Comparison of ENCODE assay signal across 1 cellular context in the genomic region with DNA sequence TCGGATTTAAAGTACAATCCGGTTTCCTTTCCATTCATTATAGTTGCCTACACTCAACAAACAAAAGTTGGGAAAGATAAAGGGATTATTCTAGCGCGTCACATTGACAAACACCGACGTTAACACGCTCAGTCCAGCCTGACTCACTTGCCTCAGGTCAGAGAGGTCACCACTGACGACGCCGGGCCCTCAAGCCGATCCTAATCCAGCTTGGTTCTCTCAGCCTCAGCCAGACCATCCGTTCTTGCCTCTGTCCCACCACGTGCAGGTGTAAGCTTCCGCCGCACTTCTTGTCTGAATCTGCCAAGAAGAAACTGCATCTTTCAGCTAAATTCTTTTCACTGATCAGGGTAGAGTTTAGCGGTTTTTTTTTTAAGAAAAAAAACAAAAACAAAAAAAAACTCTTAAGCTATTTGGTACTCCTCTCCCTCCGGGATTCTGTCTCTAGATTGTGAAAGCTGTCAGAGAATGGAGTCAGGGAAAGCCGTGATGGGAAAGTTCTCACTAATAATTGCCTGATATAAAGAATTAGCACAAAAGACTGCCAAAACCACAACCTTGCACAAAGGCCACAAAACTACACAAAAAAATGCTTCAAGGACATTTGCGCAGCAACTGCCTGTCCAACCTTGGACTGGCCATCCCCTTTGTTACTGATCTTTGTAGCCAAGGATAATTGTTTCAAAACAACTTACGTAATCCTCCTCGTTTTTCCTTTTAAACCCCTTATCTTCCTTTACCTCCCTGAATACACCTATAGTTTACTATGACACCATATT.
TF ChIP-seq lines count a peak whose summit lies in the region.

No MANE protein-coding gene starts in this region.

TF ChIP-seq in K562, 482 proteins besides CTCF, POLR2A, EP300 and RAD21 (continues in another document):
- peak; percentile 74 for TF ChIP-seq SMARCE1 (IDR thresholded peaks at IDR 0.05)
- TF ChIP-seq, protein P1, sequence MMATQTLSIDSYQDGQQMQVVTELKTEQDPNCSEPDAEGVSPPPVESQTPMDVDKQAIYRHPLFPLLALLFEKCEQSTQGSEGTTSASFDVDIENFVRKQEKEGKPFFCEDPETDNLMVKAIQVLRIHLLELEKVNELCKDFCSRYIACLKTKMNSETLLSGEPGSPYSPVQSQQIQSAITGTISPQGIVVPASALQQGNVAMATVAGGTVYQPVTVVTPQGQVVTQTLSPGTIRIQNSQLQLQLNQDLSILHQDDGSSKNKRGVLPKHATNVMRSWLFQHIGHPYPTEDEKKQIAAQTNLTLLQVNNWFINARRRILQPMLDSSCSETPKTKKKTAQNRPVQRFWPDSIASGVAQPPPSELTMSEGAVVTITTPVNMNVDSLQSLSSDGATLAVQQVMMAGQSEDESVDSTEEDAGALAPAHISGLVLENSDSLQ (IDR thresholded peaks at IDR 0.05) = peak; percentile 59; the same call in 1 of the 2 replicates
- TF ChIP-seq MTA2 (IDR thresholded peaks at IDR 0.05; ENCODE audit: low read depth) = 0 out of 2 replicates have a peak, but pooled peaks have one; percentile 8
- TF ChIP-seq RFX1 (IDR thresholded peaks at IDR 0.05) = 0 out of 2 replicates have a peak, but pooled peaks have one; percentile 23
- TF ChIP-seq BCOR (IDR thresholded peaks at IDR 0.05) = peak; percentile 75
- TF ChIP-seq, protein P2, sequence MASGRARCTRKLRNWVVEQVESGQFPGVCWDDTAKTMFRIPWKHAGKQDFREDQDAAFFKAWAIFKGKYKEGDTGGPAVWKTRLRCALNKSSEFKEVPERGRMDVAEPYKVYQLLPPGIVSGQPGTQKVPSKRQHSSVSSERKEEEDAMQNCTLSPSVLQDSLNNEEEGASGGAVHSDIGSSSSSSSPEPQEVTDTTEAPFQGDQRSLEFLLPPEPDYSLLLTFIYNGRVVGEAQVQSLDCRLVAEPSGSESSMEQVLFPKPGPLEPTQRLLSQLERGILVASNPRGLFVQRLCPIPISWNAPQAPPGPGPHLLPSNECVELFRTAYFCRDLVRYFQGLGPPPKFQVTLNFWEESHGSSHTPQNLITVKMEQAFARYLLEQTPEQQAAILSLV (tag; IDR thresholded peaks at IDR 0.05) = no peak
- TF ChIP-seq DPF2 (IDR thresholded peaks at IDR 0.05) = peak; percentile 86
- TF ChIP-seq, protein P3, sequence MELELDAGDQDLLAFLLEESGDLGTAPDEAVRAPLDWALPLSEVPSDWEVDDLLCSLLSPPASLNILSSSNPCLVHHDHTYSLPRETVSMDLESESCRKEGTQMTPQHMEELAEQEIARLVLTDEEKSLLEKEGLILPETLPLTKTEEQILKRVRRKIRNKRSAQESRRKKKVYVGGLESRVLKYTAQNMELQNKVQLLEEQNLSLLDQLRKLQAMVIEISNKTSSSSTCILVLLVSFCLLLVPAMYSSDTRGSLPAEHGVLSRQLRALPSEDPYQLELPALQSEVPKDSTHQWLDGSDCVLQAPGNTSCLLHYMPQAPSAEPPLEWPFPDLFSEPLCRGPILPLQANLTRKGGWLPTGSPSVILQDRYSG (tag; conservative IDR thresholded peaks at IDR 0.05; ENCODE audit: low read depth) = peak; percentile 65; the same call in 1 of the 2 replicates
- TF ChIP-seq TAF15 (IDR thresholded peaks at IDR 0.05; ENCODE audit: low read depth, low read length) = no peak
- TF ChIP-seq, protein P4, sequence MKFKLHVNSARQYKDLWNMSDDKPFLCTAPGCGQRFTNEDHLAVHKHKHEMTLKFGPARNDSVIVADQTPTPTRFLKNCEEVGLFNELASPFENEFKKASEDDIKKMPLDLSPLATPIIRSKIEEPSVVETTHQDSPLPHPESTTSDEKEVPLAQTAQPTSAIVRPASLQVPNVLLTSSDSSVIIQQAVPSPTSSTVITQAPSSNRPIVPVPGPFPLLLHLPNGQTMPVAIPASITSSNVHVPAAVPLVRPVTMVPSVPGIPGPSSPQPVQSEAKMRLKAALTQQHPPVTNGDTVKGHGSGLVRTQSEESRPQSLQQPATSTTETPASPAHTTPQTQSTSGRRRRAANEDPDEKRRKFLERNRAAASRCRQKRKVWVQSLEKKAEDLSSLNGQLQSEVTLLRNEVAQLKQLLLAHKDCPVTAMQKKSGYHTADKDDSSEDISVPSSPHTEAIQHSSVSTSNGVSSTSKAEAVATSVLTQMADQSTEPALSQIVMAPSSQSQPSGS (CRISPR knock-in tag; IDR thresholded peaks at IDR 0.05) = no peak
- no peak for TF ChIP-seq MEF2D (tag; conservative IDR thresholded peaks at IDR 0.05; ENCODE audit: low read depth)
- TF ChIP-seq ATF1 (CRISPR knock-in tag; IDR thresholded peaks at IDR 0.05) = no peak
- TF ChIP-seq ATF1 (tag; IDR thresholded peaks at IDR 0.05) = peak; percentile 89
- TF ChIP-seq CTBP1 (IDR thresholded peaks at IDR 0.05; ENCODE audit: borderline replicate concordance) = 0 out of 2 replicates have a peak, but pooled peaks have one; percentile 9
- TF ChIP-seq GATA2 (CRISPR knock-in tag; IDR thresholded peaks at IDR 0.05) = peak; percentile 35; the same call in 1 of the 2 replicates
- no peak for TF ChIP-seq SMARCB1 (IDR thresholded peaks at IDR 0.05; ENCODE audit: insufficient read length, low read depth)
- TF ChIP-seq PHF21A (IDR thresholded peaks at IDR 0.05; ENCODE audit: borderline replicate concordance, low read depth) = peak; percentile 61; the same call in 1 of the 2 replicates
- TF ChIP-seq, protein P5, sequence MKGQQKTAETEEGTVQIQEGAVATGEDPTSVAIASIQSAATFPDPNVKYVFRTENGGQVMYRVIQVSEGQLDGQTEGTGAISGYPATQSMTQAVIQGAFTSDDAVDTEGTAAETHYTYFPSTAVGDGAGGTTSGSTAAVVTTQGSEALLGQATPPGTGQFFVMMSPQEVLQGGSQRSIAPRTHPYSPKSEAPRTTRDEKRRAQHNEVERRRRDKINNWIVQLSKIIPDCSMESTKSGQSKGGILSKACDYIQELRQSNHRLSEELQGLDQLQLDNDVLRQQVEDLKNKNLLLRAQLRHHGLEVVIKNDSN (CRISPR knock-in tag; IDR thresholded peaks at IDR 0.05) = no peak
- no peak; the same call in 1 of the 2 replicates for TF ChIP-seq NR2C2 (CRISPR knock-in tag; IDR thresholded peaks at IDR 0.05)
- peak; percentile 88 for TF ChIP-seq NR2C2 (tag; IDR thresholded peaks at IDR 0.05)
- TF ChIP-seq, protein P6, sequence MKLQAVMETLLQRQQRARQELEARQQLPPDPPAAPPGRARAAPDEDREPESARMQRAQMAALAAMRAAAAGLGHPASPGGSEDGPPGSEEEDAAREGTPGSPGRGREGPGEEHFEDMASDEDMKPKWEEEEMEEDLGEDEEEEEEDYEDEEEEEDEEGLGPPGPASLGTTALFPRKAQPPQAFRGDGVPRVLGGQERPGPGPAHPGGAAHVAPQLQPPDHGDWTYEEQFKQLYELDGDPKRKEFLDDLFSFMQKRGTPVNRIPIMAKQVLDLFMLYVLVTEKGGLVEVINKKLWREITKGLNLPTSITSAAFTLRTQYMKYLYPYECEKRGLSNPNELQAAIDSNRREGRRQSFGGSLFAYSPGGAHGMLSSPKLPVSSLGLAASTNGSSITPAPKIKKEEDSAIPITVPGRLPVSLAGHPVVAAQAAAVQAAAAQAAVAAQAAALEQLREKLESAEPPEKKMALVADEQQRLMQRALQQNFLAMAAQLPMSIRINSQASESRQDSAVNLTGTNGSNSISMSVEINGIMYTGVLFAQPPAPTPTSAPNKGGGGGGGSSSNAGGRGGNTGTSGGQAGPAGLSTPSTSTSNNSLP (IDR thresholded peaks at IDR 0.05; ENCODE audit: borderline replicate concordance, low read depth, low read length) = peak; percentile 22; the same call in 1 of the 2 replicates
- TF ChIP-seq CREB1 (IDR thresholded peaks at IDR 0.05) = peak; percentile 83
- TF ChIP-seq CREB1 (CRISPR knock-in tag; IDR thresholded peaks at IDR 0.05) = peak; percentile 59; the same call in 1 of the 2 replicates
- TF ChIP-seq, protein P7, sequence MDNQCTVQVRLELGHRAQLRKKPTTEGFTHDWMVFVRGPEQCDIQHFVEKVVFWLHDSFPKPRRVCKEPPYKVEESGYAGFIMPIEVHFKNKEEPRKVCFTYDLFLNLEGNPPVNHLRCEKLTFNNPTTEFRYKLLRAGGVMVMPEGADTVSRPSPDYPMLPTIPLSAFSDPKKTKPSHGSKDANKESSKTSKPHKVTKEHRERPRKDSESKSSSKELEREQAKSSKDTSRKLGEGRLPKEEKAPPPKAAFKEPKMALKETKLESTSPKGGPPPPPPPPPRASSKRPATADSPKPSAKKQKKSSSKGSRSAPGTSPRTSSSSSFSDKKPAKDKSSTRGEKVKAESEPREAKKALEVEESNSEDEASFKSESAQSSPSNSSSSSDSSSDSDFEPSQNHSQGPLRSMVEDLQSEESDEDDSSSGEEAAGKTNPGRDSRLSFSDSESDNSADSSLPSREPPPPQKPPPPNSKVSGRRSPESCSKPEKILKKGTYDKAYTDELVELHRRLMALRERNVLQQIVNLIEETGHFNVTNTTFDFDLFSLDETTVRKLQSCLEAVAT (IDR thresholded peaks at IDR 0.05) = peak in 1 of 2 experiments; percentile 12; a peak in 1 of 4 replicates
- TF ChIP-seq, protein P8, sequence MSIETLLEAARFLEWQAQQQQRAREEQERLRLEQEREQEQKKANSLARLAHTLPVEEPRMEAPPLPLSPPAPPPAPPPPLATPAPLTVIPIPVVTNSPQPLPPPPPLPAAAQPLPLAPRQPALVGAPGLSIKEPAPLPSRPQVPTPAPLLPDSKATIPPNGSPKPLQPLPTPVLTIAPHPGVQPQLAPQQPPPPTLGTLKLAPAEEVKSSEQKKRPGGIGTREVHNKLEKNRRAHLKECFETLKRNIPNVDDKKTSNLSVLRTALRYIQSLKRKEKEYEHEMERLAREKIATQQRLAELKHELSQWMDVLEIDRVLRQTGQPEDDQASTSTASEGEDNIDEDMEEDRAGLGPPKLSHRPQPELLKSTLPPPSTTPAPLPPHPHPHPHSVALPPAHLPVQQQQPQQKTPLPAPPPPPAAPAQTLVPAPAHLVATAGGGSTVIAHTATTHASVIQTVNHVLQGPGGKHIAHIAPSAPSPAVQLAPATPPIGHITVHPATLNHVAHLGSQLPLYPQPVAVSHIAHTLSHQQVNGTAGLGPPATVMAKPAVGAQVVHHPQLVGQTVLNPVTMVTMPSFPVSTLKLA (conservative IDR thresholded peaks at IDR 0.05) = peak; percentile 61 to 71
- peak; percentile 49; the same call in 1 of the 2 replicates for TF ChIP-seq NR2C1 (IDR thresholded peaks at IDR 0.05)
- peak; percentile 75; the same call in 1 of the 2 replicates for TF ChIP-seq NR2C1 (tag; IDR thresholded peaks at IDR 0.05)
- TF ChIP-seq ZNF316 (IDR thresholded peaks at IDR 0.05) = no peak
- peak; percentile 19; the same call in 1 of the 2 replicates for TF ChIP-seq RNF2 (IDR thresholded peaks at IDR 0.05)
- TF ChIP-seq THRAP3 (IDR thresholded peaks at IDR 0.05; ENCODE audit: borderline replicate concordance) = no peak
- peak; percentile 68; the same call in 1 of the 2 replicates for TF ChIP-seq ATF7 (IDR thresholded peaks at IDR 0.05)
- TF ChIP-seq MYBL2 (IDR thresholded peaks at IDR 0.05; ENCODE audit: low read depth) = no peak
- no peak for TF ChIP-seq MYBL2 (CRISPR knock-in tag; IDR thresholded peaks at IDR 0.05; ENCODE audit: borderline replicate concordance)
- TF ChIP-seq SMARCC2 (IDR thresholded peaks at IDR 0.05; ENCODE audit: low read depth) = peak; percentile 44; the same call in 1 of the 2 replicates
- TF ChIP-seq ZNF695 (CRISPR knock-in tag; IDR thresholded peaks at IDR 0.05) = 0 out of 2 replicates have a peak, but pooled peaks have one; percentile 4
- 0 out of 2 replicates have a peak, but pooled peaks have one; percentile 5 for TF ChIP-seq TOE1 (IDR thresholded peaks at IDR 0.05; ENCODE audit: borderline replicate concordance)
- peak; percentile 55; the same call in 1 of the 2 replicates for TF ChIP-seq TOE1 (CRISPR knock-in tag; IDR thresholded peaks at IDR 0.05; ENCODE audit: borderline replicate concordance, low read depth)
- TF ChIP-seq SRSF9 (IDR thresholded peaks at IDR 0.05; ENCODE audit: borderline replicate concordance, low read depth, low read length) = no peak
- TF ChIP-seq TBP (optimal IDR thresholded peaks at IDR 0.05; ENCODE audit: low read depth, low read length) = peak; percentile 28
- peak; percentile 36 for TF ChIP-seq FOS (IDR thresholded peaks at IDR 0.05; ENCODE audit: extremely low read depth, insufficient read length)
- TF ChIP-seq NFIX (CRISPR knock-in tag; IDR thresholded peaks at IDR 0.05; ENCODE audit: low read depth) = no peak
- 0 out of 2 replicates have a peak, but pooled peaks have one; percentile 44 for TF ChIP-seq ZNF24 (IDR thresholded peaks at IDR 0.05)
- TF ChIP-seq JUN (IDR thresholded peaks at IDR 0.05; ENCODE audit: borderline replicate concordance, low read depth, low read length) = peak; percentile 82
- TF ChIP-seq JUN (CRISPR knock-in tag; IDR thresholded peaks at IDR 0.05; ENCODE audit: borderline replicate concordance) = no peak
- TF ChIP-seq HCFC1 (IDR thresholded peaks at IDR 0.05; ENCODE audit: low read depth, low read length) = no peak
- no peak for TF ChIP-seq ZNF551 (CRISPR knock-in tag; IDR thresholded peaks at IDR 0.05)
- no peak for TF ChIP-seq ZNF583 (CRISPR knock-in tag; IDR thresholded peaks at IDR 0.05)
- TF ChIP-seq TBL1XR1 (IDR thresholded peaks at IDR 0.05; ENCODE audit: low read length in 2 of 2) = peak in 1 of 2 experiments; percentile 73; a peak in 2 of 4 replicates
- peak in 1 of 2 experiments; percentile 47; a peak in 1 of 4 replicates for TF ChIP-seq ARNT (IDR thresholded peaks at IDR 0.05)
- TF ChIP-seq, protein P9, sequence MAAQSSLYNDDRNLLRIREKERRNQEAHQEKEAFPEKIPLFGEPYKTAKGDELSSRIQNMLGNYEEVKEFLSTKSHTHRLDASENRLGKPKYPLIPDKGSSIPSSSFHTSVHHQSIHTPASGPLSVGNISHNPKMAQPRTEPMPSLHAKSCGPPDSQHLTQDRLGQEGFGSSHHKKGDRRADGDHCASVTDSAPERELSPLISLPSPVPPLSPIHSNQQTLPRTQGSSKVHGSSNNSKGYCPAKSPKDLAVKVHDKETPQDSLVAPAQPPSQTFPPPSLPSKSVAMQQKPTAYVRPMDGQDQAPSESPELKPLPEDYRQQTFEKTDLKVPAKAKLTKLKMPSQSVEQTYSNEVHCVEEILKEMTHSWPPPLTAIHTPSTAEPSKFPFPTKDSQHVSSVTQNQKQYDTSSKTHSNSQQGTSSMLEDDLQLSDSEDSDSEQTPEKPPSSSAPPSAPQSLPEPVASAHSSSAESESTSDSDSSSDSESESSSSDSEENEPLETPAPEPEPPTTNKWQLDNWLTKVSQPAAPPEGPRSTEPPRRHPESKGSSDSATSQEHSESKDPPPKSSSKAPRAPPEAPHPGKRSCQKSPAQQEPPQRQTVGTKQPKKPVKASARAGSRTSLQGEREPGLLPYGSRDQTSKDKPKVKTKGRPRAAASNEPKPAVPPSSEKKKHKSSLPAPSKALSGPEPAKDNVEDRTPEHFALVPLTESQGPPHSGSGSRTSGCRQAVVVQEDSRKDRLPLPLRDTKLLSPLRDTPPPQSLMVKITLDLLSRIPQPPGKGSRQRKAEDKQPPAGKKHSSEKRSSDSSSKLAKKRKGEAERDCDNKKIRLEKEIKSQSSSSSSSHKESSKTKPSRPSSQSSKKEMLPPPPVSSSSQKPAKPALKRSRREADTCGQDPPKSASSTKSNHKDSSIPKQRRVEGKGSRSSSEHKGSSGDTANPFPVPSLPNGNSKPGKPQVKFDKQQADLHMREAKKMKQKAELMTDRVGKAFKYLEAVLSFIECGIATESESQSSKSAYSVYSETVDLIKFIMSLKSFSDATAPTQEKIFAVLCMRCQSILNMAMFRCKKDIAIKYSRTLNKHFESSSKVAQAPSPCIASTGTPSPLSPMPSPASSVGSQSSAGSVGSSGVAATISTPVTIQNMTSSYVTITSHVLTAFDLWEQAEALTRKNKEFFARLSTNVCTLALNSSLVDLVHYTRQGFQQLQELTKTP (IDR thresholded peaks at IDR 0.05; ENCODE audit: low read depth in 1 of 2, partially characterized antibody in 2 of 2) = peak in 1 of 2 experiments; percentile 45
- no peak for TF ChIP-seq CEBPG (CRISPR knock-in tag; IDR thresholded peaks at IDR 0.05)
- no peak for TF ChIP-seq CEBPG (tag; conservative IDR thresholded peaks at IDR 0.05 in 1 of 2, IDR thresholded peaks at IDR 0.05 in 1 of 2)
- peak; percentile 14; the same call in 1 of the 2 replicates for TF ChIP-seq BRD4 (IDR thresholded peaks at IDR 0.05)
- TF ChIP-seq GATAD2B (IDR thresholded peaks at IDR 0.05; ENCODE audit: borderline replicate concordance) = no peak
